Comparison of ENCODE assay signal across 14 cellular contexts in the genomic region with DNA sequence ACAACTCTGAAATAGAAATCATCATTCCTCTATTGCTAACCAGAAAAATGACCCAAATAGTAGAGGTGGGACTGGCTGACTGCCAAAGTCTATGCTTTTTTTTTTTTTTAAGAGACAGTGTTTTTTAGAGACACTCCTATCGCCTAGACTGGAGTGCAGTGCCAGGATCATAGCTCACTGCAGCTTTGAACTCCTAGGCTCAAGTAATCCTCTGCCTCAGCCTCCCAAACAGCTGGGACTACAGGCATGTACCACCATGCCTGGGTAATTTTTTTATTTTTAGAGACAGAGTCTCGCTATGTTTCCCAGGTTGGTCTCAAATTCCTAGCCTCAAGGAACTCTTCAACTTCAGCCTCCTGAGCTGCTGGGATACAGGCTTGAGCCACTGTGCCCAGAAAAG. TPM values are rescaled to one million over a fixed set of nuclear protein-coding genes. Genes with fewer than 3 reads are reported as not detected.
A peak's percentile ranks its signal among the peaks of the same experiment; 100 is the strongest.
DNase-seq lines count a peak whose midpoint lies in the region; ATAC-seq lines count a peak whose summit lies in the region.
"Had no signal": no experiment of that assay in that cellular context is flagged by ENCODE, and none has a peak within 500 bp of the region (broad histone marks: within the 10 kb centered on the region; RNA-seq: fewer than 3 reads in every experiment).

No MANE protein-coding gene starts in this region.

- H3K27me3 Mint-ChIP-seq in activated CD8-positive, alpha-beta T cell treated with anti-CD3 and anti-CD28 coated beads, Interleukin-2, amount 10 ng/mL, durations not matched to agents 7 days and 5 days (ENCODE audit: low read depth) = no peaks in the 10 kb centered on the region
- H3K27me3 Mint-ChIP-seq: CD4-positive, CD25-positive, alpha-beta regulatory T cell had no signal

- H3K9me3 Mint-ChIP-seq in activated CD8-positive, alpha-beta T cell treated with anti-CD3 and anti-CD28 coated beads, Interleukin-2, amount 10 ng/mL, durations not matched to agents 7 days and 5 days (ENCODE audit: insufficient read depth) = no peaks in the 10 kb centered on the region
- H3K9me3 Mint-ChIP-seq: CD4-positive, CD25-positive, alpha-beta regulatory T cell; GM23338 had no signal

- no peaks in the 10 kb centered on the region for H3K4me1 Mint-ChIP-seq in activated CD8-positive, alpha-beta T cell treated with anti-CD3 and anti-CD28 coated beads, Interleukin-2, amount 10 ng/mL, durations not matched to agents 7 days and 5 days (ENCODE audit: low read depth)
- H3K4me1 Mint-ChIP-seq: CD4-positive, CD25-positive, alpha-beta regulatory T cell; GM23338 had no signal

- H3K27ac Mint-ChIP-seq in activated CD8-positive, alpha-beta T cell treated with anti-CD3 and anti-CD28 coated beads, Interleukin-2, amount 10 ng/mL, durations not matched to agents 7 days and 5 days = no peak overlapping the region
- H3K27ac Mint-ChIP-seq: CD4-positive, CD25-positive, alpha-beta regulatory T cell; GM23338 had no signal

- H3K4me3 Mint-ChIP-seq in activated CD8-positive, alpha-beta T cell treated with anti-CD3 and anti-CD28 coated beads, Interleukin-2, amount 10 ng/mL, durations not matched to agents 7 days and 5 days = no peak overlapping the region
- H3K4me3 Mint-ChIP-seq: CD4-positive, CD25-positive, alpha-beta regulatory T cell; GM23338 had no signal

- DNase-seq in NCI-H82 (lab: John Stamatoyannopoulos, UW) = peak; percentile 70
- DNase-seq in NCI-H82 treated with DMSO at 0.1 percent for 48 hours (lab: John Stamatoyannopoulos, UW; ENCODE audit: unreplicated experiment) = no peak
- DNase-seq in cerebellar cortex (ENCODE audit: low spot score) = peak; percentile 30
- peak; percentile 22 for DNase-seq in myocyte (ENCODE audit: low read depth)
- DNase-seq in activated CD8-positive, alpha-beta T cell treated with anti-CD3 and anti-CD28 coated beads, Interleukin-2, amount 10 ng/mL, durations not matched to agents 7 days and 5 days = no peak
- no peak for DNase-seq in activated gamma-delta T cell (lab: John Stamatoyannopoulos, UW)
- DNase-seq in stimulated activated CD4-positive, alpha-beta T cell treated with anti-CD3 and anti-CD28 coated beads, Interleukin-1b, Interleukin-23, amount 100 ng/mL, for 48 hours = no peak
- DNase-seq in DMS53 treated with DMSO at 0.1 percent for 48 hours (lab: John Stamatoyannopoulos, UW; ENCODE audit: unreplicated experiment) = no peak
- DNase-seq: ACHN; CD4-positive, CD25-positive, alpha-beta regulatory T cell; DMS53; H7 had no signal

- peaks cover 28% of the 10 kb centered on the region for H3K36me3 Mint-ChIP-seq in activated CD8-positive, alpha-beta T cell treated with anti-CD3 and anti-CD28 coated beads, Interleukin-2, amount 10 ng/mL, durations not matched to agents 7 days and 5 days (ENCODE audit: low read depth)

- ATAC-seq in activated CD8-positive, alpha-beta T cell treated with anti-CD3 and anti-CD28 coated beads, Interleukin-2, amount 10 ng/mL, durations not matched to agents 7 days and 5 days = no peak
- ATAC-seq: GM12878, GM23338 had no signal

- POLR2A ChIA-PET in activated CD8-positive, alpha-beta T cell treated with anti-CD3 and anti-CD28 coated beads, Interleukin-2, amount 10 ng/mL, durations not matched to agents 7 days and 5 days (lab: Charles Lee) = interaction anchor here (0.6 kb wide), 1 partner anchor 288 kb away, joined by 4 read pairs; no protein-coding TSS in a partner anchor

- CTCF ChIA-PET in activated CD8-positive, alpha-beta T cell treated with anti-CD3 and anti-CD28 coated beads, Interleukin-2, amount 10 ng/mL, durations not matched to agents 7 days and 5 days (lab: Charles Lee) = no interaction called here

RNA-seq across cellular contexts. Expression of a gene that starts 19.2 kb away (rescaled TPM):
- total RNA-seq in myocyte = 23.2 and 29.6 TPM in 2 replicates
- 15.8 TPM for polyA plus RNA-seq in myocyte (2012)
- total RNA-seq in activated CD8-positive, alpha-beta T cell treated with anti-CD3 and anti-CD28 coated beads, Interleukin-2, amount 10 ng/mL, durations not matched to agents 7 days and 5 days = 10 to 100 TPM; 30.5 to 32.8 TPM

RNA-seq across cellular contexts. Expression of a gene that starts 50.7 kb away (rescaled TPM):
- total RNA-seq in myocyte = 254 and 256 TPM in 2 replicates
- 137 TPM for polyA plus RNA-seq in myocyte (2012)
- 100 to 1,000 TPM; 247 to 253 TPM for total RNA-seq in activated CD8-positive, alpha-beta T cell treated with anti-CD3 and anti-CD28 coated beads, Interleukin-2, amount 10 ng/mL, durations not matched to agents 7 days and 5 days

Comparison
In these comparisons a context has a peak if more than half of its experiments do, and no peak if none do; other contexts are left out.
1. DNase-seq: peak in NCI-H82 (single experiment), cerebellar cortex (single experiment) and myocyte (single experiment); none in NCI-H82 treated with DMSO at 0.1 percent for 48 hours (single experiment), activated CD8-positive, alpha-beta T cell treated with anti-CD3 and anti-CD28 coated beads, Interleukin-2, amount 10 ng/mL, durations not matched to agents 7 days and 5 days (single experiment), activated gamma-delta T cell (single experiment), stimulated activated CD4-positive, alpha-beta T cell treated with anti-CD3 and anti-CD28 coated beads, Interleukin-1b, Interleukin-23, amount 100 ng/mL, for 48 hours (single experiment) and DMS53 treated with DMSO at 0.1 percent for 48 hours (single experiment).